ENCODE assay signal across 1 cellular context in genomic region chr19:15259900-15260299, GRCh38.
TF ChIP-seq lines count a peak whose summit lies in the region.

No MANE protein-coding gene starts in this region.

TF ChIP-seq in HepG2, 621 proteins besides CTCF, POLR2A, EP300 and RAD21:
- TF ChIP-seq ETV6 (CRISPR knock-in tag; conservative IDR thresholded peaks at IDR 0.05) (no peak), ISL2 (CRISPR knock-in tag; IDR thresholded peaks at IDR 0.05) (no peak), SOX6 (IDR thresholded peaks at IDR 0.05) (no peak), SOX6 (CRISPR knock-in tag; IDR thresholded peaks at IDR 0.05) (no peak), ZC3H13 (CRISPR knock-in tag; IDR thresholded peaks at IDR 0.05) (no peak), RBM22 (optimal IDR thresholded peaks at IDR 0.05; ENCODE audit: low read length) (peak; percentile 44)
- TF ChIP-seq, protein P1, sequence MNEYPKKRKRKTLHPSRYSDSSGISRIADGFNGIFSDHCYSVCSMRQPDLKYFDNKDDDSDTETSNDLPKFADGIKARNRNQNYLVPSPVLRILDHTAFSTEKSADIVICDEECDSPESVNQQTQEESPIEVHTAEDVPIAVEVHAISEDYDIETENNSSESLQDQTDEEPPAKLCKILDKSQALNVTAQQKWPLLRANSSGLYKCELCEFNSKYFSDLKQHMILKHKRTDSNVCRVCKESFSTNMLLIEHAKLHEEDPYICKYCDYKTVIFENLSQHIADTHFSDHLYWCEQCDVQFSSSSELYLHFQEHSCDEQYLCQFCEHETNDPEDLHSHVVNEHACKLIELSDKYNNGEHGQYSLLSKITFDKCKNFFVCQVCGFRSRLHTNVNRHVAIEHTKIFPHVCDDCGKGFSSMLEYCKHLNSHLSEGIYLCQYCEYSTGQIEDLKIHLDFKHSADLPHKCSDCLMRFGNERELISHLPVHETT (CRISPR knock-in tag; conservative IDR thresholded peaks at IDR 0.05) = no peak
